ENCODE assay signal across 10 cellular contexts in genomic region chr10:13056461-13057077, GRCh38. TPM values are rescaled to one million over a fixed set of nuclear protein-coding genes. Genes with fewer than 3 reads are reported as not detected.
DNase-seq lines count a peak whose midpoint lies in the region; ATAC-seq and TF ChIP-seq lines count a peak whose summit lies in the region.
"Had no signal": no experiment of that assay in that cellular context is flagged by ENCODE, and none has a peak within 500 bp of the region (broad histone marks: within the 10 kb centered on the region; RNA-seq: fewer than 3 reads in every experiment).

No MANE protein-coding gene starts in this region.

- H3K36me3 Mint-ChIP-seq in activated T-cell treated with anti-CD3 and anti-CD28 coated beads, Interleukin-2, amount 50 U/mL, for 4 hours (ENCODE audit: insufficient read depth), result no peaks in the 10 kb centered on the region

- H3K4me3 ChIP-seq in retinal pigment epithelial cell (ENCODE audit: low read length), result no peak overlapping the region

- H3K9me3 Mint-ChIP-seq in activated T-cell treated with anti-CD3 and anti-CD28 coated beads, Interleukin-2, amount 50 U/mL, for 4 hours, result no peaks in the 10 kb centered on the region

- H3K27me3 Mint-ChIP-seq in activated T-cell treated with anti-CD3 and anti-CD28 coated beads, Interleukin-2, amount 50 U/mL, for 4 hours (ENCODE audit: low read depth), result peaks cover 17% of the 10 kb centered on the region

- TF ChIP-seq CTCF in retinal pigment epithelial cell (conservative IDR thresholded peaks at IDR 0.05; ENCODE audit: low read depth, low read length), result peak; percentile 57

- no peak for ATAC-seq in activated T-cell treated with anti-CD3 and anti-CD28 coated beads, Interleukin-2, amount 50 U/mL, for 4 hours
- no peak for ATAC-seq in HG03565 (IDR thresholded peaks at IDR 0.05; ENCODE audit: unreplicated experiment)

- DNase-seq in DMS 273 (lab: John Stamatoyannopoulos, UW; ENCODE audit: unreplicated experiment), result peak; percentile 49
- no peak for DNase-seq in DMS 273 treated with DMSO at 0.1 percent for 48 hours (lab: John Stamatoyannopoulos, UW)
- peak; percentile 22 for DNase-seq in NCI-H748 (lab: John Stamatoyannopoulos, UW; ENCODE audit: unreplicated experiment)
- peak; percentile 59 for DNase-seq in epidermal melanocyte (ENCODE audit: insufficient read length, low spot score)
- DNase-seq in retinal pigment epithelial cell (ENCODE audit: low read depth), result no peak
- DNase-seq in activated T-cell treated with anti-CD3 and anti-CD28 coated beads, Interleukin-2, amount 50 U/mL, for 4 hours, result no peak
- no peak for DNase-seq in activated CD8-positive, alpha-beta memory T cell treated with anti-CD3 and anti-CD28 coated beads, Interleukin-2, amount 50 U/mL, for 4 hours
- DNase-seq: cerebellar nuclear complex, T-helper 9 cell had no signal

- H3K4me1 Mint-ChIP-seq in activated T-cell treated with anti-CD3 and anti-CD28 coated beads, Interleukin-2, amount 50 U/mL, for 4 hours (ENCODE audit: low read depth), result no peaks in the 10 kb centered on the region

- H3K4me3 Mint-ChIP-seq in activated T-cell treated with anti-CD3 and anti-CD28 coated beads, Interleukin-2, amount 50 U/mL, for 4 hours, result no peak overlapping the region

RNA-seq across cellular contexts. Expression of gene OPTN, which starts 43.4 kb away (rescaled TPM):
- total RNA-seq in activated T-cell treated with anti-CD3 and anti-CD28 coated beads, Interleukin-2, amount 50 U/mL, for 4 hours, result 10 to 100 TPM; 14.6 to 29.0 (median 16.2) TPM

RNA-seq across cellular contexts. Expression of gene CCDC3, which starts 55.1 kb away (rescaled TPM):
- total RNA-seq in activated T-cell treated with anti-CD3 and anti-CD28 coated beads, Interleukin-2, amount 50 U/mL, for 4 hours, result under 1 TPM; 0.08 to 0.16 (median 0.10) TPM

Comparison
In these comparisons a context has a peak if more than half of its experiments do, and no peak if none do; other contexts are left out.
1. DNase-seq: peak in DMS 273 (single experiment), NCI-H748 (single experiment) and epidermal melanocyte (single experiment); none in DMS 273 treated with DMSO at 0.1 percent for 48 hours (single experiment), retinal pigment epithelial cell (single experiment), activated T-cell treated with anti-CD3 and anti-CD28 coated beads, Interleukin-2, amount 50 U/mL, for 4 hours (single experiment) and activated CD8-positive, alpha-beta memory T cell treated with anti-CD3 and anti-CD28 coated beads, Interleukin-2, amount 50 U/mL, for 4 hours (single experiment).